11 cellular contexts compared by ENCODE assay signal in genomic region chr3:8954938-8955763, GRCh38. TPM values are rescaled to one million over a fixed set of nuclear protein-coding genes. Genes with fewer than 3 reads are reported as not detected.
DNase-seq lines count a peak whose midpoint lies in the region; ATAC-seq, FAIRE-seq and TF ChIP-seq lines count a peak whose summit lies in the region.
"Had no signal": no experiment of that assay in that cellular context is flagged by ENCODE, and none has a peak within 500 bp of the region (broad histone marks: within the 10 kb centered on the region; RNA-seq: fewer than 3 reads in every experiment).

No MANE protein-coding gene starts in this region.

- POLR2A ChIA-PET in A549 (lab: Yijun Ruan, JAX) = no interaction called here

- no peak for TF ChIP-seq POLR2A in A549 (IDR thresholded peaks at IDR 0.05; ENCODE audit: low read length)
- TF ChIP-seq POLR2A in esophagus squamous epithelium (IDR thresholded peaks at IDR 0.05) = no peak

- ATAC-seq in A549 (peak; percentile 50 to 62; a peak in 3 of 6 replicates), GM19395 (IDR thresholded peaks at IDR 0.05; ENCODE audit: unreplicated experiment) (peak; percentile 93), HG03175 (IDR thresholded peaks at IDR 0.05; ENCODE audit: unreplicated experiment) (peak; percentile 93)
- ATAC-seq: PC-3 had no signal

- H3K27me3 ChIP-seq in brain microvascular endothelial cell (replicated peaks) = no peaks in the 10 kb centered on the region
- H3K27me3 ChIP-seq in esophagus squamous epithelium = no peaks in the 10 kb centered on the region
- H3K27me3 ChIP-seq: BE2C had no signal

- FAIRE-seq in A549 (lab: Jason Lieb, UNC) = no peak

- in situ Hi-C loops in brain microvascular endothelial cell (cut with HindIII; ENCODE audit: low pct_ligation_motif_present, low sequenced_read_pairs) = no loop called here

- H3K27ac ChIP-seq in A549 (no peak overlapping the region), brain microvascular endothelial cell (peak overlapping the region; percentile 82), esophagus squamous epithelium (no peak overlapping the region)
- H3K27ac ChIP-seq: epithelial cell of prostate had no signal

- intact Hi-C loops in esophagus squamous epithelium (cut with DNase I) = no loop called here

- H3K9me3 ChIP-seq in A549 (no peaks in the 10 kb centered on the region), esophagus squamous epithelium (no peaks in the 10 kb centered on the region)
- H3K9me3 ChIP-seq: BE2C had no signal

- TF ChIP-seq RAD21 in A549 (conservative IDR thresholded peaks at IDR 0.05 in 1 of 2, IDR thresholded peaks at IDR 0.05 in 1 of 2) = no peak

- H3K36me3 ChIP-seq in brain microvascular endothelial cell (replicated peaks) (no peaks in the 10 kb centered on the region), esophagus squamous epithelium (peaks cover 0 to 37% (median 0%) of the 10 kb centered on the region in 3 donors)
- H3K36me3 ChIP-seq: BE2C had no signal

- H3K4me1 ChIP-seq in A549 = no peaks in the 10 kb centered on the region
- peaks cover 0 to 6% (median 0%) of the 10 kb centered on the region in 3 donors for H3K4me1 ChIP-seq in esophagus squamous epithelium
- H3K4me1 ChIP-seq: BE2C had no signal

- no peak for DNase-seq in A549 (ENCODE audit: low read depth in 1 of 2, low spot score in 1 of 2)
- peak; percentile 80 for DNase-seq in brain microvascular endothelial cell
- no peak for DNase-seq in esophagus squamous epithelium (lab: John Stamatoyannopoulos, UW)
- DNase-seq in hippocampal formation (lab: John Stamatoyannopoulos, UW) = no peak
- DNase-seq in NCI-H128 (lab: John Stamatoyannopoulos, UW; ENCODE audit: unreplicated experiment) = no peak
- DNase-seq in SK-N-DZ (ENCODE audit: low spot score) = no peak
- DNase-seq: BE2C, PC-3 had no signal

- no peak overlapping the region for H3K4me3 ChIP-seq in A549
- H3K4me3 ChIP-seq in brain microvascular endothelial cell (ENCODE audit: low read depth, low read length) = no peak overlapping the region
- no peak overlapping the region for H3K4me3 ChIP-seq in esophagus squamous epithelium

- CTCF ChIA-PET in A549 (lab: Yijun Ruan, JAX) = interaction anchor here (1.1 to 2.1 kb wide), 4 partner anchors 15 to 347 kb away, joined by 3 to 6 read pairs (median 6); partner anchors contain the start of gene OXTR

- no peak overlapping the region for H3K4me2 ChIP-seq in A549

- WGBS in A549 (ENCODE audit: missing lambda C conversion rate) = 97% methylated on average over 4 of the region's 4 CpGs
- WGBS in esophagus squamous epithelium, 2 donors = 61 to 76% methylated on average over 3 to 4 of the region's 4 CpGs

- no peak for TF ChIP-seq EP300 in A549 (IDR thresholded peaks at IDR 0.05)

- no peak for TF ChIP-seq CTCF in A549 (IDR thresholded peaks at IDR 0.05)
- TF ChIP-seq CTCF in brain microvascular endothelial cell (IDR thresholded peaks at IDR 0.05; ENCODE audit: low read depth, low read length, missing control alignments) = peak; percentile 19
- no peak for TF ChIP-seq CTCF in esophagus squamous epithelium (IDR thresholded peaks at IDR 0.05)

TF ChIP-seq in A549, 52 proteins besides CTCF, POLR2A, EP300 and RAD21:
- TF ChIP-seq CBX2 (IDR thresholded peaks at IDR 0.05; ENCODE audit: borderline replicate concordance, low read depth) = no peak
- TF ChIP-seq RFX5 (IDR thresholded peaks at IDR 0.05) = no peak
- no peak for TF ChIP-seq PHF8 (IDR thresholded peaks at IDR 0.05; ENCODE audit: borderline replicate concordance, low read depth)
- no peak for TF ChIP-seq GATA3 (IDR thresholded peaks at IDR 0.05; ENCODE audit: borderline replicate concordance)
- TF ChIP-seq RCOR1 (IDR thresholded peaks at IDR 0.05; ENCODE audit: low read depth, low read length) = no peak
- no peak for TF ChIP-seq SREBF2 (IDR thresholded peaks at IDR 0.05)
- TF ChIP-seq JUN (IDR thresholded peaks at IDR 0.05) = no peak
- no peak for TF ChIP-seq POLR2AphosphoS2 (conservative IDR thresholded peaks at IDR 0.05; ENCODE audit: low read length)
- no peak for TF ChIP-seq MYC (IDR thresholded peaks at IDR 0.05; ENCODE audit: borderline replicate concordance, low read length)
- TF ChIP-seq MAFK (IDR thresholded peaks at IDR 0.05; ENCODE audit: partially characterized antibody) = no peak
- no peak for TF ChIP-seq NR3C1 (IDR thresholded peaks at IDR 0.05)
- no peak for TF ChIP-seq ZFP36 (IDR thresholded peaks at IDR 0.05; ENCODE audit: borderline replicate concordance, partially characterized antibody)
- TF ChIP-seq MAZ (IDR thresholded peaks at IDR 0.05; ENCODE audit: borderline replicate concordance, low read depth, low read length) = no peak
- TF ChIP-seq ESRRA (IDR thresholded peaks at IDR 0.05; ENCODE audit: borderline replicate concordance, low read length) = no peak

RNA-seq across cellular contexts. Expression of gene RAD18, which starts 8.1 kb away (rescaled TPM):
- polyA plus RNA-seq in A549 (2011; rRNA removed) (16.3 and 23.2 TPM in 2 replicates), A549 (2017; fragmentation: RNase III; extraction: RNeasy Plus Mini Kit Qiagen cat#74134 plus additional on column Dnase treatment) (11.6 to 12.9 TPM (median 11.8 TPM) in 3 replicates)
- 7.7 and 7.9 TPM in 2 replicates for polyA plus RNA-seq in A549 (2012; cell fraction: cytosol; rRNA removed)
- polyA plus RNA-seq in A549 (2012; cell fraction: nucleus; rRNA removed) = 11.2 and 16.8 TPM in 2 replicates
- 11.5 and 14.1 TPM in 2 replicates for polyA minus RNA-seq in A549 (2011; rRNA and poly(A)+ RNA removed)
- 10 to 100 TPM in 1 of 4 donors, 1 to 10 TPM in 3; 2.5 to 11.0 (median 7.1) TPM for total RNA-seq in esophagus squamous epithelium
- polyA plus RNA-seq in SK-N-DZ (2014; cell fraction: cytosol; rRNA removed) = 23.2 and 24.5 TPM in 2 replicates
- 39.4 and 43.3 TPM in 2 replicates for polyA plus RNA-seq in SK-N-DZ (2014; cell fraction: nucleus; rRNA removed)
